In the genomic region with DNA sequence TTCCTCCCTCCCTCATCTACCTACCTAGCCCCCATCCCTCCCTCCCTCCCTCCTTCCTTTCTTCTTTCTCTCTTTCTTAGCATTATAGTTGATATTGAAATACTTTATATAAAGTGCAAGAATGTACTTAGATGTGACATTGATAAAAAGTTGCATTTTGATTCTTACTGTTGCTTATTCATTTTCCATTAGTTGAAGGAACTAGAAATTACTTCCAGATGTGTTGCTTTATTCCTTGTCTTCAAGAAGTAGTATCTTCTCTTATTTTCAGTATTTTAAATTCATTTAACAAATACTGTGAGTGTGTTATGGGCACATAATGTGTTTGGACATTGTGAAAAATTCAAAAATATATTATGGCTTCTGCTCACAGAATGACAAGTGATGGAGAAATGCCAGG, we compare ENCODE assay signal across 19 cellular contexts.
"Had no signal": no experiment of that assay in that cellular context is flagged by ENCODE, and none has a peak within 500 bp of the region (broad histone marks: within the 10 kb centered on the region; RNA-seq: fewer than 3 reads in every experiment).

No MANE protein-coding gene starts in this region.

- ATAC-seq: gastrocnemius medialis, heart right ventricle, left cardiac atrium, left lung, left ventricle myocardium superior, lower lobe of right lung, mucosa of descending colon had no signal

- DNase-seq: colonic mucosa; cortex of kidney; effector memory CD4-positive, alpha-beta T cell; foreskin melanocyte; gastrocnemius medialis; glutamatergic neuron; head of caudate nucleus; heart right ventricle; hippocampal formation; left cardiac atrium; left lung; left ventricle myocardium superior; lower lobe of right lung; mesenchymal stem cell; mucosa of descending colon; naive B cell had no signal

- H3K27me3 Mint-ChIP-seq: dendritic cell treated with granulocyte-macrophage colony-stimulating factor and Interleukin-4, amounts not matched to agents 40 ng/mL and 50 ng/mL, for 4 days; naive B cell had no signal

- H3K27me3 ChIP-seq: colonic mucosa, esophagus muscularis mucosa, gastrocnemius medialis, heart right ventricle, left lung had no signal

- H3K36me3 ChIP-seq: colonic mucosa, esophagus muscularis mucosa, gastrocnemius medialis, heart right ventricle, left lung, lower lobe of right lung had no signal

- H3K4me1 ChIP-seq: colonic mucosa, esophagus muscularis mucosa, heart right ventricle, left lung, lower lobe of right lung had no signal

- H3K27ac ChIP-seq: colonic mucosa, esophagus muscularis mucosa, gastrocnemius medialis, heart right ventricle, left lung, lower lobe of right lung had no signal

- H3K4me3 Mint-ChIP-seq: dendritic cell treated with granulocyte-macrophage colony-stimulating factor and Interleukin-4, amounts not matched to agents 40 ng/mL and 50 ng/mL, for 4 days; mesothelial cell of epicardium; naive B cell had no signal

- H3K27ac Mint-ChIP-seq: dendritic cell treated with granulocyte-macrophage colony-stimulating factor and Interleukin-4, amounts not matched to agents 40 ng/mL and 50 ng/mL, for 4 days; mesothelial cell of epicardium had no signal

- H3K9me3 ChIP-seq: colonic mucosa, esophagus muscularis mucosa, gastrocnemius medialis, left lung, lower lobe of right lung, mucosa of descending colon had no signal

- H3K4me3 ChIP-seq: colonic mucosa, esophagus muscularis mucosa, gastrocnemius medialis, heart right ventricle, left lung, lower lobe of right lung, mucosa of descending colon had no signal
